In the genomic region with DNA sequence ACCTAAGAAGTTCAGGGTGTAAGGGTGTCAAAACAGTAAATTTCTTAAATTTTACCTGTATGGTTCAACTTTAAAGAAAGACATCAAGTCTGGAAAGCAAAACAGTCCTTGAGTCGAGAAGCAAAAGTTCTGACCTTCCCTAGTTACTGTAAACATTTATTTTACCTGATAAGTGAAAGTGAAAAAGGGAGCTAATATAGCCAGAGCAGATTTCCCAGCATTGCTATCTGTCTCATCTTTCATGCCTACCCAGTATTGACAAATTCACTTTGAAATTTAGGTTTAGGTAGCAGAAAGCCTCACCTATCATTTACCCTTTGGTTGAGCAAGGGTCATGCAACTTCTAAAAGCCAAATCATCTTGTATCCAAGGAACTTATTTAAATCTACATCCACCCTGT, we compare ENCODE assay signal across 34 cellular contexts. TPM values are rescaled to one million over a fixed set of nuclear protein-coding genes. Genes with fewer than 3 reads are reported as not detected.
"Had no signal": no experiment of that assay in that cellular context is flagged by ENCODE, and none has a peak within 500 bp of the region (broad histone marks: within the 10 kb centered on the region; RNA-seq: fewer than 3 reads in every experiment).

No MANE protein-coding gene starts in this region.

- ATAC-seq: activated CD4-positive, alpha-beta T cell treated with anti-CD3 and anti-CD28 coated beads for 36 hours; activated CD8-positive, alpha-beta memory T cell treated with anti-CD3 and anti-CD28 coated beads, Interleukin-2, amount 10 ng/mL, durations not matched to agents 7 days and 5 days; activated CD8-positive, alpha-beta T cell treated with anti-CD3 and anti-CD28 coated beads, Interleukin-2, amount 10 ng/mL, durations not matched to agents 7 days and 5 days; activated naive CD4-positive, alpha-beta T cell treated with anti-CD3 and anti-CD28 coated beads, Interleukin-2, amount 50 U/mL, for 72 hours; esophagus mucosa; T-helper 17 cell had no signal

- H3K9me3 ChIP-seq: ascending aorta had no signal

- DNase-seq: activated B cell treated with CpG ODN at 0.5 μM for 24 hours; activated CD4-positive, alpha-beta memory T cell treated with anti-CD3 and anti-CD28 coated beads for 36 hours; activated CD4-positive, alpha-beta T cell treated with anti-CD3 and anti-CD28 coated beads for 36 hours; activated CD4-positive, alpha-beta T cell treated with anti-CD3 and anti-CD28 coated beads, Interleukin-2, amount 10 ng/mL, durations not matched to agents 24 days and 14 days; activated CD4-positive, CD25-positive, alpha-beta regulatory T cell treated with anti-CD3 and anti-CD28 coated beads, Interleukin-2, amount 50 U/mL, for 72 hours; activated CD8-positive, alpha-beta memory T cell treated with anti-CD3 and anti-CD28 coated beads, Interleukin-2, amount 10 ng/mL, durations not matched to agents 7 days and 5 days; activated CD8-positive, alpha-beta memory T cell treated with anti-CD3 and anti-CD28 coated beads, Interleukin-2, amount 50 U/mL, for 4 hours; activated CD8-positive, alpha-beta T cell treated with anti-CD3 and anti-CD28 coated beads, Interleukin-2, amount 10 ng/mL, durations not matched to agents 7 days and 5 days; activated effector memory CD4-positive, alpha-beta T cell treated with anti-CD3 and anti-CD28 coated beads, Interleukin-2, amount 50 U/mL, for 16 hours; activated naive CD4-positive, alpha-beta T cell treated with anti-CD3 and anti-CD28 coated beads, Interleukin-2, amount 10 ng/mL, durations not matched to agents 7 days and 5 days; activated naive CD8-positive, alpha-beta T cell treated with anti-CD3 and anti-CD28 coated beads, Interleukin-2, amount 10 ng/mL, durations not matched to agents 7 days and 5 days; activated T-cell treated with anti-CD3 and anti-CD28 coated beads, Interleukin-2, amount 50 U/mL, for 1 hour; activated T-cell treated with anti-CD3 and anti-CD28 coated beads, Interleukin-2, amount 50 U/mL, for 48 hours; brain microvascular endothelial cell; dorsolateral prefrontal cortex; effector memory CD4-positive, alpha-beta T cell; foreskin fibroblast; head of caudate nucleus; T-helper 1 cell; T-helper 17 cell; T1000; WERI-Rb-1 had no signal

- FAIRE-seq: bronchial epithelial cell, endometrium, frontal cortex had no signal

- H3K4me3 ChIP-seq: ascending aorta, coronary artery, dorsolateral prefrontal cortex had no signal

- H3K27me3 ChIP-seq: ascending aorta, brain microvascular endothelial cell had no signal

- H3K27ac ChIP-seq: ascending aorta, brain microvascular endothelial cell, coronary artery, dorsolateral prefrontal cortex, WERI-Rb-1 had no signal

- H3K4me1 ChIP-seq: ascending aorta had no signal

- H3K36me3 ChIP-seq: ascending aorta, brain microvascular endothelial cell, WERI-Rb-1 had no signal

RNA-seq across cellular contexts. Expression of a gene that starts 24.5 kb away (rescaled TPM):
- total RNA-seq: activated B cell treated with CpG ODN at 0.5 μM for 24 hours; activated CD4-positive, alpha-beta memory T cell treated with anti-CD3 and anti-CD28 coated beads for 36 hours; activated CD4-positive, alpha-beta T cell treated with anti-CD3 and anti-CD28 coated beads for 36 hours; activated CD4-positive, alpha-beta T cell treated with anti-CD3 and anti-CD28 coated beads, Interleukin-2, amount 10 ng/mL, durations not matched to agents 24 days and 14 days; activated CD8-positive, alpha-beta memory T cell treated with anti-CD3 and anti-CD28 coated beads for 36 hours; activated CD8-positive, alpha-beta memory T cell treated with anti-CD3 and anti-CD28 coated beads, Interleukin-2, amount 10 ng/mL, durations not matched to agents 7 days and 5 days; activated CD8-positive, alpha-beta T cell treated with anti-CD3 and anti-CD28 coated beads, Interleukin-2, amount 10 ng/mL, durations not matched to agents 7 days and 5 days; activated naive CD4-positive, alpha-beta T cell treated with anti-CD3 and anti-CD28 coated beads, Interleukin-2, amount 50 U/mL, for 72 hours; activated naive CD8-positive, alpha-beta T cell treated with anti-CD3 and anti-CD28 coated beads, Interleukin-2, amount 10 ng/mL, durations not matched to agents 7 days and 5 days; activated T-helper 1 cell treated with anti-CD3 and anti-CD28 coated beads, Interleukin-12 subunit alpha, Interleukin-12 subunit beta, Interleukin-2, Interleukin-4 antibody, amounts not matched to agents 30 ng/mL and 10 ng/mL and 1 ng/mL, durations not matched to agents 14 hours and 24 hours and 36 hours; activated T-helper 2 cell treated with anti-CD3 and anti-CD28 coated beads, Interferon-gamma antibody, Interleukin-2, Interleukin-4, amounts not matched to agents 10 μg/mL and 5 μg/mL and 100 μg/mL, durations not matched to agents 14 hours and 24 hours and 36 hours; ascending aorta; cardiac septum; epithelial cell of proximal tubule; T-helper 17 cell had no signal
